28 cellular contexts compared by ENCODE assay signal in genomic region chr3:165462616-165463334, GRCh38.
DNase-seq lines count a peak whose midpoint lies in the region; ATAC-seq and TF ChIP-seq lines count a peak whose summit lies in the region.
"Had no signal": no experiment of that assay in that cellular context is flagged by ENCODE, and none has a peak within 500 bp of the region (broad histone marks: within the 10 kb centered on the region; RNA-seq: fewer than 3 reads in every experiment).

No MANE protein-coding gene starts in this region.

- H3K27ac ChIP-seq in foreskin keratinocyte = peak overlapping the region; percentile 82
- H3K27ac ChIP-seq: BLaER1, breast epithelium, psoas muscle, SK-N-MC, tibial nerve had no signal

- no peaks in the 10 kb centered on the region for H3K27me3 ChIP-seq in foreskin keratinocyte
- H3K27me3 ChIP-seq: BLaER1, breast epithelium, tibial nerve had no signal

- ATAC-seq in foreskin keratinocyte (no peak), omental fat pad (ENCODE audit: low FRiP score) (peak; percentile 82), HG02938 (IDR thresholded peaks at IDR 0.05; ENCODE audit: unreplicated experiment) (no peak), GM19035 (IDR thresholded peaks at IDR 0.05; ENCODE audit: unreplicated experiment) (no peak)
- ATAC-seq: activated CD4-positive, CD25-positive, alpha-beta regulatory T cell treated with anti-CD3 and anti-CD28 coated beads, Interleukin-2, amount 50 U/mL, for 24 hours; HCT116; left colon; psoas muscle had no signal

- in situ Hi-C loops in Caki2 (cut with HindIII; ENCODE audit: low pct_unique_long_range_greater_than_20kb, low sequenced_read_pairs) = no loop called here

- H3K4me1 Mint-ChIP-seq in endothelial cell (ENCODE audit: unreplicated experiment) = peaks cover 3% of the 10 kb centered on the region
- H3K4me1 Mint-ChIP-seq: naive B cell had no signal

- peaks cover 25% of the 10 kb centered on the region for H3K4me1 ChIP-seq in foreskin keratinocyte
- H3K4me1 ChIP-seq: BLaER1, breast epithelium, psoas muscle, tibial nerve had no signal

- no peaks in the 10 kb centered on the region for H3K9me3 Mint-ChIP-seq in endothelial cell (ENCODE audit: unreplicated experiment)

- H3K27ac Mint-ChIP-seq in endothelial cell (ENCODE audit: unreplicated experiment) = no peak overlapping the region
- H3K27ac Mint-ChIP-seq: activated naive CD4-positive, alpha-beta T cell treated with anti-CD3 and anti-CD28 coated beads for 36 hours; naive B cell; T-helper 1 cell treated with Interleukin-12 subunit alpha and Interleukin-12 subunit beta and Interleukin-4 antibody, amounts not matched to agents 30 μg/mL and 1 μg/mL, for 36 hours had no signal

- H3K36me3 Mint-ChIP-seq in endothelial cell (ENCODE audit: low read depth, unreplicated experiment) = no peaks in the 10 kb centered on the region
- H3K36me3 Mint-ChIP-seq: naive B cell had no signal

- TF ChIP-seq CTCF in foreskin keratinocyte (conservative IDR thresholded peaks at IDR 0.05) = no peak
- TF ChIP-seq CTCF in omental fat pad (IDR thresholded peaks at IDR 0.05) = no peak
- TF ChIP-seq CTCF in endothelial cell (IDR thresholded peaks at IDR 0.05; ENCODE audit: unreplicated experiment) = no peak

- DNase-seq in Caki2 (ENCODE audit: low read depth) = peak; percentile 53
- DNase-seq in cerebellar cortex (ENCODE audit: low spot score) = peak; percentile 12
- DNase-seq in foreskin keratinocyte = no peak
- no peak for DNase-seq in omental fat pad (ENCODE audit: low spot score)
- DNase-seq in endothelial cell (ENCODE audit: low spot score) = no peak
- DNase-seq in hippocampal formation (lab: John Stamatoyannopoulos, UW) = no peak
- DNase-seq: ACHN; activated CD4-positive, alpha-beta T cell treated with anti-CD3 and anti-CD28 coated beads, Interleukin-2, amount 50 U/mL, for 48 hours; activated naive CD4-positive, alpha-beta T cell treated with anti-CD3 and anti-CD28 coated beads for 36 hours; amniotic stem cell; DMS53; effector memory CD4-positive, alpha-beta T cell; left colon; naive B cell; NCI-H1417; NCI-H2029 treated with DMSO at 0.1 percent for 48 hours; nucleus accumbens; psoas muscle; stimulated activated naive CD4-positive, alpha-beta T cell treated with Interleukin-2 at 50 U/mL for 16 hours had no signal

- no peak overlapping the region for H3K4me3 Mint-ChIP-seq in endothelial cell (ENCODE audit: unreplicated experiment)
- H3K4me3 Mint-ChIP-seq: activated naive CD4-positive, alpha-beta T cell treated with anti-CD3 and anti-CD28 coated beads for 36 hours; naive B cell; T-helper 1 cell treated with Interleukin-12 subunit alpha and Interleukin-12 subunit beta and Interleukin-4 antibody, amounts not matched to agents 30 μg/mL and 1 μg/mL, for 36 hours had no signal

- no peaks in the 10 kb centered on the region for H3K27me3 Mint-ChIP-seq in endothelial cell (ENCODE audit: unreplicated experiment)
- H3K27me3 Mint-ChIP-seq: naive B cell had no signal

Comparison
In these comparisons a context has a peak if more than half of its experiments do, and no peak if none do; other contexts are left out.
1. DNase-seq: peak in Caki2 (single experiment) and cerebellar cortex (single experiment); none in foreskin keratinocyte (0 of 2), omental fat pad (single experiment), endothelial cell (single experiment) and hippocampal formation (0 of 2).